In genomic region chr19:43984687-43985000, GRCh38 we compare ENCODE assay signal across 6 cellular contexts. TPM values are rescaled to one million over a fixed set of nuclear protein-coding genes. Genes with fewer than 3 reads are reported as not detected.
A peak's percentile ranks its signal among the peaks of the same experiment; 100 is the strongest.
DNase-seq lines count a peak whose midpoint lies in the region; ATAC-seq and TF ChIP-seq lines count a peak whose summit lies in the region.

No MANE protein-coding gene starts in this region.

- no peaks in the 10 kb centered on the region for H3K27me3 ChIP-seq in adrenal gland
- no peaks in the 10 kb centered on the region for H3K27me3 ChIP-seq in muscle layer of duodenum (ENCODE audit: low read depth, low read length)

- intact Hi-C loops in adrenal gland (cut with DNase I): no loop called here

- H3K4me3 ChIP-seq in adrenal gland (peak overlapping the region in 3 of 4 donors; percentile 41 to 93 (median 65)), muscle layer of duodenum (ENCODE audit: low read depth in 1 of 2, low read length in 2 of 2) (peak overlapping the region; percentile 83 to 85)

- no peak for TF ChIP-seq POLR2A in adrenal gland (IDR thresholded peaks at IDR 0.05)

- peak in 1 of 6 experiments; percentile 14 for TF ChIP-seq CTCF in adrenal gland (IDR thresholded peaks at IDR 0.05)

- H3K4me1 ChIP-seq in adrenal gland (replicated peaks in 1 of 2) (peaks cover 0 to 11% of the 10 kb centered on the region in 2 donors), muscle layer of duodenum (ENCODE audit: control insufficient read depth in 1 of 2, insufficient read depth in 2 of 2, low read length in 2 of 2) (peaks cover 0 to 10% of the 10 kb centered on the region in 2 donors)

- peak; percentile 18 for ATAC-seq in HG02798 (IDR thresholded peaks at IDR 0.05; ENCODE audit: poor library complexity, unreplicated experiment)
- ATAC-seq in GM21515 (IDR thresholded peaks at IDR 0.05; ENCODE audit: unreplicated experiment): no peak

- DNase-seq in adrenal gland (peak in 6 of 7 donors; percentile 20 to 64 (median 32)), SHP77 (lab: John Stamatoyannopoulos, UW) (no peak), NCI-H2081 treated with DMSO at 0.1 percent for 48 hours (lab: John Stamatoyannopoulos, UW) (no peak)

- H3K9me3 ChIP-seq in adrenal gland (replicated peaks in 1 of 3): no peaks in the 10 kb centered on the region
- H3K9me3 ChIP-seq in muscle layer of duodenum (ENCODE audit: control insufficient read depth in 1 of 2, low read length in 2 of 2): peaks cover 5 to 24% of the 10 kb centered on the region in 2 donors

- 1 to 3% (median 2%) methylated on average over 14 of the region's 14 CpGs for WGBS in adrenal gland, 4 donors

- H3K36me3 ChIP-seq in adrenal gland (replicated peaks in 1 of 2) (peaks cover 0 to 8% of the 10 kb centered on the region in 2 donors), muscle layer of duodenum (ENCODE audit: control insufficient read depth in 1 of 2, insufficient read depth in 2 of 2, low read length in 2 of 2) (peaks cover 3 to 16% of the 10 kb centered on the region in 2 donors)

- H3K27ac ChIP-seq in adrenal gland: peak overlapping the region in 2 of 5 donors; percentile 46 to 84
- peak overlapping the region; percentile 69 for H3K27ac ChIP-seq in muscle layer of duodenum (ENCODE audit: low read length)

RNA-seq across cellular contexts. Expression of gene ZNF155, which starts 0.7 kb away (rescaled TPM):
- 10 to 100 TPM in 3 of 8 donors, 1 to 10 TPM in 5; 2.6 to 18.8 (median 9.4) TPM for total RNA-seq in adrenal gland
- 10 to 100 TPM; 10.9 to 13.0 (median 12.0) TPM for polyA plus RNA-seq in adrenal gland

RNA-seq across cellular contexts. Expression of gene ZNF230, which starts 18.1 kb away (rescaled TPM):
- total RNA-seq in adrenal gland: 1 to 10 TPM; 1.4 to 6.1 (median 4.7) TPM
- 1 to 10 TPM; 3.0 to 3.5 (median 3.2) TPM for polyA plus RNA-seq in adrenal gland

RNA-seq across cellular contexts. Expression of gene ZNF221, which starts 33.6 kb away (rescaled TPM):
- total RNA-seq in adrenal gland: 10 to 100 TPM in 3 of 8 donors, 1 to 10 TPM in 5; 3.8 to 12.8 (median 7.1) TPM
- 1 to 10 TPM; 2.6 to 4.0 (median 3.1) TPM for polyA plus RNA-seq in adrenal gland

RNA-seq across cellular contexts. Expression of gene ZNF222, which starts 40.5 kb away (rescaled TPM):
- total RNA-seq in adrenal gland: 1 to 10 TPM; 2.3 to 8.3 (median 4.4) TPM
- 1 to 10 TPM; 4.1 to 7.8 (median 4.5) TPM for polyA plus RNA-seq in adrenal gland

RNA-seq across cellular contexts. Expression of gene ZNF45, which starts 49.6 kb away (rescaled TPM):
- total RNA-seq in adrenal gland: 10 to 100 TPM; 12.7 to 22.2 (median 16.0) TPM
- polyA plus RNA-seq in adrenal gland: 10 to 100 TPM in 1 of 3 donors, 1 to 10 TPM in 2; 5.8 to 16.0 (median 6.5) TPM

Comparison
In these comparisons a context has a peak if more than half of its experiments do, and no peak if none do; other contexts are left out.
1. DNase-seq: peak in adrenal gland (6 of 7); none in SHP77 (0 of 2) and NCI-H2081 treated with DMSO at 0.1 percent for 48 hours (single experiment).